In the genomic region with DNA sequence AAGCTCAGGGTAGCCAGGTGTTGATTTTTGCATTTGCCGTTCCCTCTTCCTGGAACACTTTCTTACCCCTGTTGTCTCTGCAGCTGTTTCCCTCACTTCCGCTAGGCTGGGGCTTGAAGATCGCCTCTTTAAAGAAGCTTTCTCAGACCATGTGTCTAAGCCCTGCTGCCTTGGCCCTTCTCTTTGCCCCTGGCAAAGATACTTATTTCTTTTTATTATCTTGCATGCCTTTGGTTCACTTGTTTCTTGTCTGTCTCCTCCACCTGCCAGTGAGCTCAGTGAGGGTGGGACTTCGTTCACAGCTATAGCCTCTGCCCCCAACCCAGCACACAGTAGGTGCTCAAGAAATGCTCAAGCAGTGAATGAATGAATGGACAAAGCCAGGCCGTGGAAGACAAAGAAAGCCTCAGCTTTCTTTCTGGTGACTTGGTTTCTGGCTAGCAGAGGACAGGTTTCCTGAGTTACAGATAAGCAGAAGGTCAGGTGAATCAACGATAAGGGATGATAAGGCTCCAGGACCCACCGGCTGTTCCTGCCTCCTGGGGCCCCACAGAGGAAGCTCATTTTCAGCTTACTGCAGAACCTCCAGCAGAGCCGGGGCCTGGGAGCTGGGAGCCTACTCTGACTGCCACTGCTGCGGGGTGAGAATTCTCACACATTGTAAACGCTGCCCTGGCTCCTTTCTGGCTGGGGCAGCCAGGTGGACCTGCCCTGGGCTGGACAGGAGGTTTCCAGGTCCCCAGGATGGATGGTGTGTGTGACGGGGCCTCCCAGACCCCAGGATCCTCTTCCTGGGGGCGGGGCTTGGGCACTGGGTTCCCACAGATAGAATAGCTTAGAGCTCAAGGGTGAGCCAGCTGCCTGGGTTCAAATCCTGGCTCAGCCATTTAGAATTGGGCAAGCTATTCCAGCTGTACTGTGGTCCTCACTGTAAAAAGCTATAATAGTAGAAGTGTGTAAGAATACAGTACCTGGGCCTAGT, we compare ENCODE assay signal across 1 cellular context.
TF ChIP-seq lines count a peak whose summit lies in the region.

No MANE protein-coding gene starts in this region.

TF ChIP-seq in H1, 55 proteins besides CTCF, POLR2A, EP300 and RAD21:
- TF ChIP-seq, protein P1, sequence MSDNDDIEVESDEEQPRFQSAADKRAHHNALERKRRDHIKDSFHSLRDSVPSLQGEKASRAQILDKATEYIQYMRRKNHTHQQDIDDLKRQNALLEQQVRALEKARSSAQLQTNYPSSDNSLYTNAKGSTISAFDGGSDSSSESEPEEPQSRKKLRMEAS (IDR thresholded peaks at IDR 0.05), result no peak
- no peak for TF ChIP-seq TEAD4 (IDR thresholded peaks at IDR 0.05; ENCODE audit: low read depth, low read length)
- TF ChIP-seq KDM5A (IDR thresholded peaks at IDR 0.05; ENCODE audit: low read length), result no peak
- TF ChIP-seq, protein P2, sequence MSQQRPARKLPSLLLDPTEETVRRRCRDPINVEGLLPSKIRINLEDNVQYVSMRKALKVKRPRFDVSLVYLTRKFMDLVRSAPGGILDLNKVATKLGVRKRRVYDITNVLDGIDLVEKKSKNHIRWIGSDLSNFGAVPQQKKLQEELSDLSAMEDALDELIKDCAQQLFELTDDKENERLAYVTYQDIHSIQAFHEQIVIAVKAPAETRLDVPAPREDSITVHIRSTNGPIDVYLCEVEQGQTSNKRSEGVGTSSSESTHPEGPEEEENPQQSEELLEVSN (IDR thresholded peaks at IDR 0.05), result no peak
- no peak for TF ChIP-seq TBP (IDR thresholded peaks at IDR 0.05; ENCODE audit: low read depth, low read length)
